Comparison of ENCODE assay signal across 10 cellular contexts in genomic region chr5:171926311-171926710, GRCh38.
DNase-seq lines count a peak whose midpoint lies in the region; ATAC-seq lines count a peak whose summit lies in the region.
"Had no signal": no experiment of that assay in that cellular context is flagged by ENCODE, and none has a peak within 500 bp of the region (broad histone marks: within the 10 kb centered on the region; RNA-seq: fewer than 3 reads in every experiment).

No MANE protein-coding gene starts in this region.

- peak overlapping the region; percentile 96 for H3K27ac Mint-ChIP-seq in stimulated activated naive B cell treated with anti-CD40 and anti-IgM and Interleukin-4, amounts not matched to agents 10 μg/mL and 1 μg/mL and 100 μg/mL, for 72 hours

- H3K36me3 Mint-ChIP-seq in stimulated activated naive B cell treated with anti-CD40 and anti-IgM and Interleukin-4, amounts not matched to agents 10 μg/mL and 1 μg/mL and 100 μg/mL, for 72 hours = peaks cover 37 to 42% of the 10 kb centered on the region in 2 donors

- H3K4me1 Mint-ChIP-seq in stimulated activated naive B cell treated with anti-CD40 and anti-IgM and Interleukin-4, amounts not matched to agents 10 μg/mL and 1 μg/mL and 100 μg/mL, for 72 hours = peaks cover 37 to 66% of the 10 kb centered on the region in 2 donors

- DNase-seq in NOMO-1 treated with DMSO at 0.1 percent for 48 hours (lab: John Stamatoyannopoulos, UW; ENCODE audit: unreplicated experiment) (peak; percentile 51), RKO (ENCODE audit: low spot score) (no peak)
- peak; percentile 55 for DNase-seq in stimulated activated naive B cell treated with anti-CD40 and anti-IgM and Interleukin-4, amounts not matched to agents 10 μg/mL and 1 μg/mL and 100 μg/mL, for 72 hours
- no peak for DNase-seq in activated effector memory CD4-positive, alpha-beta T cell treated with Interleukin-2 at 50 U/mL for 16 hours
- DNase-seq: NCI-H510A, nucleus accumbens, SK-N-SH had no signal

- H3K9me3 Mint-ChIP-seq in stimulated activated naive B cell treated with anti-CD40 and anti-IgM and Interleukin-4, amounts not matched to agents 10 μg/mL and 1 μg/mL and 100 μg/mL, for 72 hours = peaks cover 4 to 10% of the 10 kb centered on the region in 2 donors

- ATAC-seq in GM19452 (IDR thresholded peaks at IDR 0.05; ENCODE audit: unreplicated experiment) (peak; percentile 83), HG02852 (IDR thresholded peaks at IDR 0.05; ENCODE audit: unreplicated experiment) (peak; percentile 67), GM18867 (IDR thresholded peaks at IDR 0.05; ENCODE audit: unreplicated experiment) (no peak)
- peak; percentile 96 to 97 for ATAC-seq in stimulated activated naive B cell treated with anti-CD40 and anti-IgM and Interleukin-4, amounts not matched to agents 10 μg/mL and 1 μg/mL and 100 μg/mL, for 72 hours (replicated peaks)

- peak overlapping the region; percentile 57 to 66 for H3K4me3 Mint-ChIP-seq in stimulated activated naive B cell treated with anti-CD40 and anti-IgM and Interleukin-4, amounts not matched to agents 10 μg/mL and 1 μg/mL and 100 μg/mL, for 72 hours

- H3K27me3 Mint-ChIP-seq in stimulated activated naive B cell treated with anti-CD40 and anti-IgM and Interleukin-4, amounts not matched to agents 10 μg/mL and 1 μg/mL and 100 μg/mL, for 72 hours = no peaks in the 10 kb centered on the region

Comparison
In these comparisons a context has a peak if more than half of its experiments do, and no peak if none do; other contexts are left out.
1. DNase-seq: peak in NOMO-1 treated with DMSO at 0.1 percent for 48 hours (single experiment) and stimulated activated naive B cell treated with anti-CD40 and anti-IgM and Interleukin-4, amounts not matched to agents 10 μg/mL and 1 μg/mL and 100 μg/mL, for 72 hours (single experiment); none in activated effector memory CD4-positive, alpha-beta T cell treated with Interleukin-2 at 50 U/mL for 16 hours (single experiment) and RKO (single experiment).